ENCODE assay signal across 8 cellular contexts in genomic region chr6:86276056-86276455, GRCh38.
"Had no signal": no experiment of that assay in that cellular context is flagged by ENCODE, and none has a peak within 500 bp of the region (broad histone marks: within the 10 kb centered on the region; RNA-seq: fewer than 3 reads in every experiment).

No MANE protein-coding gene starts in this region.

- H3K27ac ChIP-seq: HL-60 had no signal

- H3K27ac Mint-ChIP-seq: HFFc6 had no signal

- H3K4me3 ChIP-seq: HAP-1 had no signal

- DNase-seq: GOT3, H7, HFFc6 had no signal

- H3K27me3 Mint-ChIP-seq: IgD-negative memory B cell had no signal

- H3K9me3 ChIP-seq: HAP-1 had no signal

- H3K4me1 Mint-ChIP-seq: IgD-negative memory B cell had no signal

- ATAC-seq: HCT116, HepG2 had no signal

- H3K4me3 Mint-ChIP-seq: HFFc6, IgD-negative memory B cell had no signal

- H3K4me1 ChIP-seq: HAP-1 had no signal

- H3K36me3 ChIP-seq: HAP-1 had no signal

- H3K36me3 Mint-ChIP-seq: IgD-negative memory B cell had no signal
